In the genomic region with DNA sequence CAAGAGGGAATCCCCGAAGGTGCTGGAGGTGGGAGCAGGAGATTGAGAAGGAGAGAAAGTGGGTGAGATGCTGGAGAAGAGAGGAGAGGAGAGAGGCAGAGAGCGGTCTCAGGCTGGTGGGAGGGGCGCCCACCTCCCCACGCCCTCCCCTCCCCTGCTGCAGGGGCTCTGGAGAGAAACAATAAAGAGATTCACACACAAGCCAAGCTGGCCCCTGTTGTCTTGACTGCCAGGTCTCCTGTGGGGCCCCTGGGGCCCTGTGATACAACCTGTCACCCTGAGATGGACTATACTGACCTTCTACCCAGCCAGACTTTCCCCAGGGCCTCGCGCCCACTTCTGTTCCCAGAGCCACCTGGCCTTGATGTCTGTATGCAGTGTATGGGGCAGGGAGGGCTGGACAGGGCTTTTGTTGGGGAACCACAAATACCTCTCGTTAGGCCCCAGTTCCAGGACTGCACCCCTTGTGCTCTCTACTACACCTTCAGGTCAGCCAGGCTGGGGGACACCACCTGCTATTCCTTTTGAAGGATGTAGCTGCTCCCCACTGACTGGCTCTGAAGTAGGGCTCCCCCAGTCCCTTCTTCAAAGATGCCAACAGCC, we compare ENCODE assay signal across 18 cellular contexts. TPM values are rescaled to one million over a fixed set of nuclear protein-coding genes. Genes with fewer than 3 reads are reported as not detected.
DNase-seq lines count a peak whose midpoint lies in the region; ATAC-seq, FAIRE-seq and TF ChIP-seq lines count a peak whose summit lies in the region.
"Had no signal": no experiment of that assay in that cellular context is flagged by ENCODE, and none has a peak within 500 bp of the region (broad histone marks: within the 10 kb centered on the region; RNA-seq: fewer than 3 reads in every experiment).

No MANE protein-coding gene starts in this region.

- ATAC-seq in gastrocnemius medialis (no peak), pancreas (no peak), GM21515 (IDR thresholded peaks at IDR 0.05; ENCODE audit: unreplicated experiment) (no peak), GM18870 (IDR thresholded peaks at IDR 0.05; ENCODE audit: unreplicated experiment) (no peak)
- ATAC-seq: GM12878 had no signal

- in situ Hi-C loops in gastrocnemius medialis (cut with MboI; ENCODE audit: low sequenced_read_pairs in 4 of 4) = no loop called here

- no peak for TF ChIP-seq CTCF in esophagus muscularis mucosa (IDR thresholded peaks at IDR 0.05)
- no peak for TF ChIP-seq CTCF in right atrium auricular region (IDR thresholded peaks at IDR 0.05)
- no peak for TF ChIP-seq CTCF in gastrocnemius medialis (IDR thresholded peaks at IDR 0.05 in 4 of 5, conservative IDR thresholded peaks at IDR 0.05 in 1 of 5)
- no peak for TF ChIP-seq CTCF in pancreas (IDR thresholded peaks at IDR 0.05)
- TF ChIP-seq CTCF in adrenal gland (IDR thresholded peaks at IDR 0.05) = no peak

- DNase-seq in H7 (peak; percentile 53), esophagus muscularis mucosa (ENCODE audit: extremely low spot score) (no peak), right atrium auricular region (ENCODE audit: low spot score) (no peak), gastrocnemius medialis (peak in 1 of 2 donors; percentile 45), pancreas (no peak), adrenal gland (no peak)
- DNase-seq: DND-41, NCI-H1048, NCI-H1436 treated with DMSO at 0.1 percent for 48 hours, NCI-H2029 treated with DMSO at 0.1 percent for 48 hours, NCI-H524 had no signal

- no peaks in the 10 kb centered on the region for H3K9me3 ChIP-seq in esophagus muscularis mucosa
- no peaks in the 10 kb centered on the region for H3K9me3 ChIP-seq in right atrium auricular region
- H3K9me3 ChIP-seq in gastrocnemius medialis = no peaks in the 10 kb centered on the region
- H3K9me3 ChIP-seq in pancreas = no peaks in the 10 kb centered on the region
- H3K9me3 ChIP-seq in adrenal gland (replicated peaks in 1 of 3) = no peaks in the 10 kb centered on the region
- H3K9me3 ChIP-seq: BLaER1 had no signal

- no peak for TF ChIP-seq EP300 in esophagus muscularis mucosa (IDR thresholded peaks at IDR 0.05)

- H3K27ac ChIP-seq in esophagus muscularis mucosa (replicated peaks in 1 of 4) (peak overlapping the region; percentile 94 to 99 (median 96)), right atrium auricular region (peak overlapping the region; percentile 48 to 96), gastrocnemius medialis (peak overlapping the region; percentile 95 to 100 (median 98)), pancreas (no peak overlapping the region), adrenal gland (no peak overlapping the region)
- H3K27ac ChIP-seq: BLaER1 had no signal

- H3K4me3 ChIP-seq in H7 (ENCODE audit: insufficient read depth, low read depth, low read length) (no peak overlapping the region), esophagus muscularis mucosa (no peak overlapping the region), right atrium auricular region (no peak overlapping the region), gastrocnemius medialis (no peak overlapping the region), pancreas (no peak overlapping the region), adrenal gland (no peak overlapping the region)
- H3K4me3 ChIP-seq: BLaER1, GM12878 had no signal

- TF ChIP-seq POLR2A in esophagus muscularis mucosa (IDR thresholded peaks at IDR 0.05; ENCODE audit: low read depth) (no peak), gastrocnemius medialis (IDR thresholded peaks at IDR 0.05) (no peak), adrenal gland (IDR thresholded peaks at IDR 0.05) (no peak)

- H3K4me1 ChIP-seq in esophagus muscularis mucosa (peaks cover 7 to 55% (median 40%) of the 10 kb centered on the region in 4 donors), right atrium auricular region (peaks cover 0 to 15% of the 10 kb centered on the region in 2 donors), gastrocnemius medialis (peaks cover 26 to 45% of the 10 kb centered on the region in 2 donors), pancreas (no peaks in the 10 kb centered on the region), adrenal gland (replicated peaks in 1 of 2) (no peaks in the 10 kb centered on the region)

- 73% methylated on average over 7 of the region's 7 CpGs for WGBS in esophagus muscularis mucosa
- WGBS in pancreas, 2 donors = 64 to 65% methylated on average over 7 of the region's 7 CpGs
- WGBS in adrenal gland, 4 donors = 64 to 76% (median 70%) methylated on average over 5 to 7 of the region's 7 CpGs

- FAIRE-seq in pancreas (lab: Jason Lieb, UNC) = no peak
- FAIRE-seq: G401.6, GM12878 had no signal

- no peaks in the 10 kb centered on the region for H3K36me3 ChIP-seq in H7 (replicated peaks; ENCODE audit: control insufficient read depth, insufficient read depth, low read length)
- H3K36me3 ChIP-seq in esophagus muscularis mucosa = peaks cover 5 to 51% (median 48%) of the 10 kb centered on the region in 4 donors
- peaks cover 51% of the 10 kb centered on the region for H3K36me3 ChIP-seq in right atrium auricular region
- peaks cover 0 to 44% of the 10 kb centered on the region in 2 donors for H3K36me3 ChIP-seq in gastrocnemius medialis
- H3K36me3 ChIP-seq in pancreas = no peaks in the 10 kb centered on the region
- H3K36me3 ChIP-seq in adrenal gland (replicated peaks in 1 of 2) = no peaks in the 10 kb centered on the region
- H3K36me3 ChIP-seq: BLaER1 had no signal

- intact Hi-C loops in esophagus muscularis mucosa (cut with DNase I) (no loop called here), gastrocnemius medialis (cut with DNase I; ENCODE audit: low total_unique reads) (loop anchor here (10.0 kb wide), 1 partner anchor 1592 kb away; no protein-coding TSS in a partner anchor), pancreas (cut with DNase I) (no loop called here), adrenal gland (cut with DNase I) (no loop called here)

- no peaks in the 10 kb centered on the region; the same call in 1 of the 2 replicates for H3K27me3 ChIP-seq in H7 (ENCODE audit: control insufficient read depth, insufficient read depth, low read length)
- H3K27me3 ChIP-seq in esophagus muscularis mucosa = no peaks in the 10 kb centered on the region
- no peaks in the 10 kb centered on the region for H3K27me3 ChIP-seq in right atrium auricular region
- no peaks in the 10 kb centered on the region for H3K27me3 ChIP-seq in gastrocnemius medialis
- no peaks in the 10 kb centered on the region for H3K27me3 ChIP-seq in pancreas
- H3K27me3 ChIP-seq in adrenal gland = no peaks in the 10 kb centered on the region
- H3K27me3 ChIP-seq: BLaER1 had no signal

RNA-seq across cellular contexts. Expression of gene SPEG, which starts 8.0 kb away (rescaled TPM):
- 25.3 and 27.4 TPM in 2 replicates for total RNA-seq in H7 (2014; rRNA removed; shearing (Covaris generic))
- 100 to 1,000 TPM; 115 to 251 (median 180) TPM for total RNA-seq in esophagus muscularis mucosa
- 10 to 100 TPM; 82.2 to 90.8 TPM for total RNA-seq in right atrium auricular region
- 100 to 1,000 TPM; 104 to 387 (median 222) TPM for total RNA-seq in gastrocnemius medialis
- 1 to 10 TPM; 2.6 to 4.9 (median 3.6) TPM for total RNA-seq in pancreas
- 10 to 100 TPM; 21.9 to 33.3 TPM for polyA plus RNA-seq in pancreas
- total RNA-seq in adrenal gland = 10 to 100 TPM in 1 of 8 donors, 1 to 10 TPM in 5, under 1 TPM in 2; 0.66 to 14.8 (median 3.9) TPM
- 100 to 1,000 TPM in 1 of 3 donors, 10 to 100 TPM in 1, 1 to 10 TPM in 1; 4.3 to 178 (median 40.1) TPM for polyA plus RNA-seq in adrenal gland

RNA-seq across cellular contexts. Expression of gene DES, which starts 8.5 kb away (rescaled TPM):
- 14.7 and 18.8 TPM in 2 replicates for total RNA-seq in H7 (2014; rRNA removed; shearing (Covaris generic))
- over 10,000 TPM; 19,781 to 23,770 (median 22,752) TPM for total RNA-seq in esophagus muscularis mucosa
- total RNA-seq in right atrium auricular region = over 10,000 TPM; 12,280 to 13,654 TPM
- over 10,000 TPM; 19,008 to 28,635 (median 23,575) TPM for total RNA-seq in gastrocnemius medialis
- total RNA-seq in pancreas = 1 to 10 TPM in 5 of 6 donors, under 1 TPM in 1; 0.75 to 6.1 (median 1.9) TPM
- polyA plus RNA-seq in pancreas = 100 to 1,000 TPM in 1 of 2 donors, 10 to 100 TPM in 1; 12.6 to 101 TPM
- 10 to 100 TPM in 3 of 8 donors, 1 to 10 TPM in 5; 2.0 to 46.5 (median 8.6) TPM for total RNA-seq in adrenal gland
- 100 to 1,000 TPM in 1 of 3 donors, 10 to 100 TPM in 2; 58.4 to 283 (median 60.1) TPM for polyA plus RNA-seq in adrenal gland
- total RNA-seq: HT-29, MCF 10A had no signal
- polyA plus RNA-seq: GM12878 had no signal

RNA-seq across cellular contexts. Expression of gene DNPEP, which starts 38.9 kb away (rescaled TPM):
- 44.8 and 55.5 TPM in 2 replicates for total RNA-seq in H7 (2014; rRNA removed; shearing (Covaris generic))
- total RNA-seq in esophagus muscularis mucosa = 100 to 1,000 TPM in 1 of 4 donors, 10 to 100 TPM in 3; 44.9 to 102 (median 61.6) TPM
- 10 to 100 TPM; 48.1 to 51.2 TPM for total RNA-seq in right atrium auricular region
- total RNA-seq in gastrocnemius medialis = 100 to 1,000 TPM in 1 of 4 donors, 10 to 100 TPM in 3; 56.0 to 147 (median 65.3) TPM
- 10 to 100 TPM; 21.0 to 32.8 (median 25.1) TPM for total RNA-seq in pancreas
- 10 to 100 TPM; 54.6 to 89.4 TPM for polyA plus RNA-seq in pancreas
- 10 to 100 TPM; 33.5 to 59.2 (median 53.5) TPM for total RNA-seq in adrenal gland
- 100 to 1,000 TPM in 1 of 3 donors, 10 to 100 TPM in 2; 30.0 to 107 (median 93.9) TPM for polyA plus RNA-seq in adrenal gland

Comparison
In these comparisons a context has a peak if more than half of its experiments do, and no peak if none do; other contexts are left out.
1. H3K27ac ChIP-seq: peak in esophagus muscularis mucosa (4 of 4), right atrium auricular region (2 of 2) and gastrocnemius medialis (4 of 4); none in pancreas (0 of 4) and adrenal gland (0 of 5).
2. RNA of gene DES, which starts 8.5 kb away (total RNA-seq): 19,008 to 28,635 TPM in gastrocnemius medialis, 19,781 to 23,770 TPM in esophagus muscularis mucosa and 12,280 to 13,654 TPM in right atrium auricular region; 14.7 to 18.8 TPM in H7, 2.0 to 46.5 TPM in adrenal gland and 0.75 to 6.1 TPM in pancreas; every median in the first group is over 100 times any median in the second.